In the genomic region with DNA sequence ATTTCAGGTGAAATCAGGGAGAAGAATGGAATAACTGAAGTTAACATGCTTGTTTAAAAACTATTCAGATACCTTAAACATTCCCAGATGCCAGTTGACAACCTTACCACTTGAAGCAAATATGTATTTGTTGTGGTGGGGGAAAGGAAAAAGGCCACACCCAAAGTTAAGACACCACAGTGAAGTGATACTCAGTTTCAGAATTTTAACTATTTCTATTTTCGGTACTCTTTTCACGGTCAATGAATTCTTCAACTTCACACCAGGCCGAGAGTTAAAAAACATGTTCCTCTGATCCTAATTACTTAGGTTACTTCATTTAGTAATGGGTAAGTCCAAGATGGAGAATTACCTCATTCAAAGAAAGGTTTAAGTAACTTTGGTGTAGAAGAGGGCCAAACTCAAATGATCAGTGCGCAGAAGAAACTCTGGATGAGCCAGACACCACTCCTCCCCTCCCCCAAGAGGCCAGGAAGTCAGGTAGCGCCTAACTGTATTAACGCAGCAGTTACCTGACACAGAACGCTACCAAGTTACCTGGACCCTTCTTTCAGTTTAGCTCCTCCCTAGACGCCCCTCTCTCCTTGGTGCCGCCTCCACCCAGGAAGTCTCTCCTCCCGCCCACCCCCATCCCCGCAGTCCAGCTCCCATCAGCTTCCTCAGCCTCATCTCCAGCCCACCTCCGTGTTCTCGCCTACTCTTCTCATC, we compare ENCODE assay signal across 8 cellular contexts. TPM values are rescaled to one million over a fixed set of nuclear protein-coding genes. Genes with fewer than 3 reads are reported as not detected.
DNase-seq lines count a peak whose midpoint lies in the region; ATAC-seq and TF ChIP-seq lines count a peak whose summit lies in the region.

No MANE protein-coding gene starts in this region.

- peak overlapping the region; percentile 88 for H3K27ac Mint-ChIP-seq in activated T-helper 1 cell treated with anti-CD3 and anti-CD28 coated beads, Interleukin-12 subunit alpha, Interleukin-12 subunit beta, Interleukin-2, Interleukin-4 antibody, amounts not matched to agents 30 ng/mL and 10 ng/mL and 1 ng/mL, durations not matched to agents 14 hours and 24 hours and 36 hours

- no peak overlapping the region for H3K4me3 ChIP-seq in KMS-11 (IDR thresholded peaks at IDR 0.05; ENCODE audit: insufficient read depth, low read depth, low read length)
- peak overlapping the region; percentile 89 for H3K4me3 ChIP-seq in parathyroid adenoma (ENCODE audit: low read depth, low read length)

- peaks cover 30% of the 10 kb centered on the region for H4K20me1 ChIP-seq in KMS-11 (ENCODE audit: insufficient read depth)

- intact Hi-C loops in activated T-helper 1 cell treated with anti-CD3 and anti-CD28 coated beads, Interleukin-12 subunit alpha, Interleukin-12 subunit beta, Interleukin-2, Interleukin-4 antibody, amounts not matched to agents 30 ng/mL and 10 ng/mL and 1 ng/mL, durations not matched to agents 14 hours and 24 hours and 36 hours (cut with micrococcal nuclease) = loop anchor here (1.0 to 2.0 kb wide), 4 partner anchors 33 to 1660 kb away; a partner anchor contains a TSS

- H3K4me1 Mint-ChIP-seq in activated T-helper 1 cell treated with anti-CD3 and anti-CD28 coated beads, Interleukin-12 subunit alpha, Interleukin-12 subunit beta, Interleukin-2, Interleukin-4 antibody, amounts not matched to agents 30 ng/mL and 10 ng/mL and 1 ng/mL, durations not matched to agents 14 hours and 24 hours and 36 hours (ENCODE audit: low read depth) = peaks cover 75% of the 10 kb centered on the region

- ATAC-seq in GM21423 (IDR thresholded peaks at IDR 0.05; ENCODE audit: unreplicated experiment) = peak; percentile 17

- peak overlapping the region; percentile 98 for H3K4me3 Mint-ChIP-seq in activated T-helper 1 cell treated with anti-CD3 and anti-CD28 coated beads, Interleukin-12 subunit alpha, Interleukin-12 subunit beta, Interleukin-2, Interleukin-4 antibody, amounts not matched to agents 30 ng/mL and 10 ng/mL and 1 ng/mL, durations not matched to agents 14 hours and 24 hours and 36 hours

- H3K4me1 ChIP-seq in KMS-11 (ENCODE audit: low read depth, poor library complexity, severe bottlenecking) (peaks cover 68% of the 10 kb centered on the region), parathyroid adenoma (peaks cover 6% of the 10 kb centered on the region)

- H3K27me3 Mint-ChIP-seq in activated T-helper 1 cell treated with anti-CD3 and anti-CD28 coated beads, Interleukin-12 subunit alpha, Interleukin-12 subunit beta, Interleukin-2, Interleukin-4 antibody, amounts not matched to agents 30 ng/mL and 10 ng/mL and 1 ng/mL, durations not matched to agents 14 hours and 24 hours and 36 hours (ENCODE audit: insufficient read depth) = peaks cover 2% of the 10 kb centered on the region

- H3K27me3 ChIP-seq in KMS-11 (ENCODE audit: insufficient read depth, low read depth) (no peaks in the 10 kb centered on the region), parathyroid adenoma (ENCODE audit: control insufficient read depth, insufficient read depth, low read length) (no peaks in the 10 kb centered on the region)

- H3K9ac ChIP-seq in KMS-11 = peak overlapping the region; percentile 63
- H3K9ac ChIP-seq in parathyroid adenoma = peak overlapping the region; percentile 77

- no peaks in the 10 kb centered on the region for H3K9me3 Mint-ChIP-seq in activated T-helper 1 cell treated with anti-CD3 and anti-CD28 coated beads, Interleukin-12 subunit alpha, Interleukin-12 subunit beta, Interleukin-2, Interleukin-4 antibody, amounts not matched to agents 30 ng/mL and 10 ng/mL and 1 ng/mL, durations not matched to agents 14 hours and 24 hours and 36 hours

- DNase-seq in DMS53 (lab: John Stamatoyannopoulos, UW) (peak; percentile 77), germinal center (ENCODE audit: low spot score) (peak; percentile 42), inferior parietal cortex (ENCODE audit: extremely low spot score) (no peak), cortex of kidney (lab: John Stamatoyannopoulos, UW) (no peak)
- peak; percentile 11 for DNase-seq in activated T-helper 1 cell treated with anti-CD3 and anti-CD28 coated beads, Interleukin-12 subunit alpha, Interleukin-12 subunit beta, Interleukin-2, Interleukin-4 antibody, amounts not matched to agents 30 ng/mL and 10 ng/mL and 1 ng/mL, durations not matched to agents 14 hours and 24 hours and 36 hours (ENCODE audit: low spot score)

- TF ChIP-seq CTCF in KMS-11 (conservative IDR thresholded peaks at IDR 0.05; ENCODE audit: low read depth, low read length) (no peak), parathyroid adenoma (IDR thresholded peaks at IDR 0.05) (no peak)

- H3K9me3 ChIP-seq in parathyroid adenoma (ENCODE audit: control insufficient read depth, low read length) = no peaks in the 10 kb centered on the region

- H3K36me3 Mint-ChIP-seq in activated T-helper 1 cell treated with anti-CD3 and anti-CD28 coated beads, Interleukin-12 subunit alpha, Interleukin-12 subunit beta, Interleukin-2, Interleukin-4 antibody, amounts not matched to agents 30 ng/mL and 10 ng/mL and 1 ng/mL, durations not matched to agents 14 hours and 24 hours and 36 hours (ENCODE audit: low read depth) = peaks cover 14% of the 10 kb centered on the region

- H3K36me3 ChIP-seq in KMS-11 (ENCODE audit: insufficient read depth) = 0 out of 2 replicates have a peak, but pooled peaks cover 5% of the 10 kb centered on the region
- H3K36me3 ChIP-seq in parathyroid adenoma (ENCODE audit: control insufficient read depth, insufficient read depth, low read length) = no peaks in the 10 kb centered on the region

- H3K4me2 ChIP-seq in KMS-11 = peak overlapping the region; percentile 96
- peak overlapping the region; percentile 85 for H3K4me2 ChIP-seq in parathyroid adenoma (ENCODE audit: low read length)

- H2AFZ ChIP-seq in KMS-11 (ENCODE audit: low read depth) (peak overlapping the region; percentile 86), parathyroid adenoma (peak overlapping the region; percentile 98)

- H3K79me2 ChIP-seq in KMS-11 (ENCODE audit: insufficient read depth, low read depth) (peaks cover 57% of the 10 kb centered on the region), parathyroid adenoma (peaks cover 22% of the 10 kb centered on the region)

- H3K27ac ChIP-seq in KMS-11 (peak overlapping the region; percentile 57), parathyroid adenoma (peak overlapping the region; percentile 81)

RNA-seq across cellular contexts. Expression of a gene that starts 0.7 kb away (rescaled TPM):
- total RNA-seq in activated T-helper 1 cell treated with anti-CD3 and anti-CD28 coated beads, Interleukin-12 subunit alpha, Interleukin-12 subunit beta, Interleukin-2, Interleukin-4 antibody, amounts not matched to agents 30 ng/mL and 10 ng/mL and 1 ng/mL, durations not matched to agents 14 hours and 24 hours and 36 hours = 117 and 119 TPM in 2 replicates

Comparison
In these comparisons a context has a peak if more than half of its experiments do, and no peak if none do; other contexts are left out.
1. DNase-seq: peak in DMS53 (single experiment), activated T-helper 1 cell treated with anti-CD3 and anti-CD28 coated beads, Interleukin-12 subunit alpha, Interleukin-12 subunit beta, Interleukin-2, Interleukin-4 antibody, amounts not matched to agents 30 ng/mL and 10 ng/mL and 1 ng/mL, durations not matched to agents 14 hours and 24 hours and 36 hours (single experiment) and germinal center (single experiment); none in inferior parietal cortex (single experiment) and cortex of kidney (single experiment).